Comparison of ENCODE assay signal across 12 cellular contexts in the genomic region with DNA sequence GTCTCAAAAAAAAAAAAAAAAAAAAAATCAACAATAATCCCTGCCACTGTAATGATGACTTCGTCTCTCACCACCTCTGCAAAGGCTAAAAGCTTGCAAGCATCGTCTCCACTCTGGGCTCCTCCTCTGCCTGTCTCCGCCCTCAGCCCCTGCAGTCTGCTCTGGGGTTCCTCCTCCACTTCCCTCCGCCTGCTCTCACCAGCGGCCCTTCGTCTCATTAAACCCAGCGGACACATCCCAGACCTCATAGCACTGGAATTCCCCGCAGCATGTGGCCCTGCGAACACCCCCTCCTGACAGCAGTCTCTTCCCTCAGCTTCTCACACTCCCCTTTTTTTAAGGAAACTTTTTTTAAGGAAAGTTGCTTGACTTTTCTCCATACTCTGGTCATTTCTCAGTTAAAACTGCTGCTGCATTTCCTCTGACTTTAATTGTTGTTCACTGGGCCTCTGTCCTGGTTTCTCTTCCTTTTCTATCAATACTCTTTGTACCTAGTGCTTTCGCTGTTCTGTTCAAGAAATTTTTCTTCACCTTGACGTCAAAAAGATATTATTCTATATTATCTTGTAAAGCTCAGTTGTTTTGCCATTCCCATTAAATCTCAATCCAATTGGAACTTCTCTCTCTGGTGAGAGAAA.
DNase-seq lines count a peak whose midpoint lies in the region; ATAC-seq, FAIRE-seq and TF ChIP-seq lines count a peak whose summit lies in the region.
"Had no signal": no experiment of that assay in that cellular context is flagged by ENCODE, and none has a peak within 500 bp of the region (broad histone marks: within the 10 kb centered on the region; RNA-seq: fewer than 3 reads in every experiment).

No MANE protein-coding gene starts in this region.

- H3K27ac ChIP-seq in IMR-90 (ENCODE audit: insufficient read depth, low read length), result no peak overlapping the region
- no peak overlapping the region for H3K27ac ChIP-seq in endodermal cell (ENCODE audit: low read depth, low read length)
- H3K27ac ChIP-seq in mesenchymal stem cell (ENCODE audit: low read length, poor library complexity, severe bottlenecking), result peak overlapping the region; percentile 61
- H3K27ac ChIP-seq: BLaER1 had no signal

- H3K79me1 ChIP-seq in IMR-90 (ENCODE audit: low read depth in 1 of 2, low read length in 2 of 2) (no peaks in the 10 kb centered on the region), mesenchymal stem cell (replicated peaks; ENCODE audit: low read length, poor library complexity, severe bottlenecking) (no peaks in the 10 kb centered on the region)

- CTCF ChIA-PET in IMR-90 (lab: Yijun Ruan, JAX), result no interaction called here

- H3K27me3 ChIP-seq in IMR-90 (ENCODE audit: control insufficient read depth, insufficient read depth, low read length), result no peaks in the 10 kb centered on the region
- H3K27me3 ChIP-seq in endodermal cell (ENCODE audit: control insufficient read depth, insufficient read depth, low read length, poor library complexity, severe bottlenecking), result no peaks in the 10 kb centered on the region
- H3K27me3 ChIP-seq in mesenchymal stem cell (ENCODE audit: control insufficient read depth in 1 of 2, insufficient read depth in 1 of 2, low read length in 2 of 2), result peaks cover 0 to 18% of the 10 kb centered on the region in 2 experiments
- H3K27me3 ChIP-seq: BLaER1 had no signal

- no peak overlapping the region for H4K5ac ChIP-seq in IMR-90 (ENCODE audit: low read depth, low read length)

- H3K18ac ChIP-seq in IMR-90 (ENCODE audit: low read depth, low read length), result no peak overlapping the region
- no peak overlapping the region for H3K18ac ChIP-seq in mesenchymal stem cell (ENCODE audit: low read depth in 1 of 2, low read length in 2 of 2)

- H3K9me3 ChIP-seq in IMR-90 (ENCODE audit: control insufficient read depth, insufficient read depth, low read length), result no peaks in the 10 kb centered on the region
- no peaks in the 10 kb centered on the region for H3K9me3 ChIP-seq in endodermal cell (ENCODE audit: control insufficient read depth, low read length)
- no peaks in the 10 kb centered on the region for H3K9me3 ChIP-seq in mesenchymal stem cell (ENCODE audit: control insufficient read depth, low read length)
- H3K9me3 ChIP-seq: BLaER1 had no signal

- H3K23ac ChIP-seq in IMR-90 (ENCODE audit: low read depth, low read length) (no peak overlapping the region), mesenchymal stem cell (ENCODE audit: low read length in 2 of 2) (no peak overlapping the region)

- no peak overlapping the region for H3K4me2 ChIP-seq in IMR-90 (ENCODE audit: low read depth, low read length)
- H3K4me2 ChIP-seq in mesenchymal stem cell (ENCODE audit: low read length, poor library complexity, severe bottlenecking), result no peak overlapping the region
- H3K4me2 ChIP-seq: BLaER1 had no signal

- H3K27ac Mint-ChIP-seq in endodermal cell, result no peak overlapping the region
- H3K27ac Mint-ChIP-seq: activated naive CD8-positive, alpha-beta T cell; immature natural killer cell had no signal

- H3K4me1 ChIP-seq in IMR-90 (ENCODE audit: control insufficient read depth, insufficient read depth, low read length) (no peaks in the 10 kb centered on the region), endodermal cell (ENCODE audit: control insufficient read depth, insufficient read depth, low read length) (no peaks in the 10 kb centered on the region), mesenchymal stem cell (ENCODE audit: control insufficient read depth, insufficient read depth, low read depth, low read length) (peaks cover 2% of the 10 kb centered on the region)
- H3K4me1 ChIP-seq: BLaER1 had no signal

- TF ChIP-seq CTCF in IMR-90 (conservative IDR thresholded peaks at IDR 0.05; ENCODE audit: low read depth, low read length) (no peak), endodermal cell (conservative IDR thresholded peaks at IDR 0.05) (no peak)

- no peak overlapping the region for H4K8ac ChIP-seq in IMR-90 (ENCODE audit: low read depth in 2 of 2, low read length in 2 of 2)
- no peak overlapping the region for H4K8ac ChIP-seq in mesenchymal stem cell (ENCODE audit: low read length)

- DNase-seq in A172 (ENCODE audit: low spot score) (peak; percentile 74), IMR-90 (peak; percentile 1), endodermal cell (peak; percentile 90), mesenchymal stem cell (peak; percentile 44), posterior cingulate gyrus (no peak), GM19239 (ENCODE audit: insufficient read length, low spot score) (no peak)
- DNase-seq in stimulated activated CD4-positive, alpha-beta T cell treated with anti-CD3 and anti-CD28 coated beads, Interleukin-4, amount 100 ng/mL, for 4 hours, result no peak
- DNase-seq: immature natural killer cell, KG1 had no signal

- no peak for FAIRE-seq in GM19239 (lab: Jason Lieb, UNC)

- no peaks in the 10 kb centered on the region for H3K36me3 Mint-ChIP-seq in endodermal cell (ENCODE audit: low read depth)
- H3K36me3 Mint-ChIP-seq: activated naive CD8-positive, alpha-beta T cell; immature natural killer cell had no signal

- no peak overlapping the region for H2BK5ac ChIP-seq in IMR-90 (ENCODE audit: low read depth, low read length, poor library complexity, severe bottlenecking)
- H2BK5ac ChIP-seq in mesenchymal stem cell (ENCODE audit: low read depth, low read length, poor library complexity, severe bottlenecking), result no peak overlapping the region

- H3K36me3 ChIP-seq in IMR-90 (ENCODE audit: control insufficient read depth, insufficient read depth, low read length) (no peaks in the 10 kb centered on the region), endodermal cell (ENCODE audit: control insufficient read depth, insufficient read depth, low read length) (no peaks in the 10 kb centered on the region), mesenchymal stem cell (ENCODE audit: control insufficient read depth in 1 of 2, insufficient read depth in 2 of 2, low read depth in 1 of 2, low read length in 2 of 2) (no peaks in the 10 kb centered on the region)
- H3K36me3 ChIP-seq: BLaER1 had no signal

- intact Hi-C loops in IMR-90 (cut with micrococcal nuclease), result no loop called here
- intact Hi-C loops in posterior cingulate gyrus (cut with DNase I), result no loop called here

- in situ Hi-C loops in IMR-90 (cut with MboI; ENCODE audit: low sequenced_read_pairs), result no loop called here

- H4K91ac ChIP-seq in IMR-90 (ENCODE audit: insufficient read depth, low read depth, low read length) (no peak overlapping the region), mesenchymal stem cell (ENCODE audit: low read length) (no peak overlapping the region)

- H3K27me3 Mint-ChIP-seq in endodermal cell (ENCODE audit: insufficient read depth), result peaks cover 13% of the 10 kb centered on the region

- no peak for TF ChIP-seq RAD21 in IMR-90 (IDR thresholded peaks at IDR 0.05; ENCODE audit: low read length)

- no peak overlapping the region for H3K14ac ChIP-seq in IMR-90 (replicated peaks; ENCODE audit: low read depth, low read length)
- H3K14ac ChIP-seq in mesenchymal stem cell (ENCODE audit: low read length in 2 of 2), result no peak overlapping the region

- H2BK20ac ChIP-seq in IMR-90 (ENCODE audit: low read depth, low read length), result no peak overlapping the region

- H2AK5ac ChIP-seq in IMR-90 (ENCODE audit: low read depth, low read length) (no peak overlapping the region), mesenchymal stem cell (ENCODE audit: low read length, severe bottlenecking) (no peak overlapping the region)

- H3K56ac ChIP-seq in IMR-90 (ENCODE audit: extremely low read depth, insufficient read depth, low read length), result no peak overlapping the region

- no TSS peak for BruUV-seq in IMR-90 (replicated peaks; lab: Mats Ljungman, UMichigan)

- H3K9me3 Mint-ChIP-seq in endodermal cell, result no peaks in the 10 kb centered on the region
- H3K9me3 Mint-ChIP-seq: immature natural killer cell had no signal

- dilution Hi-C loops in IMR-90 (cut with HindIII; ENCODE audit: low sequenced_read_pairs, unreplicated experiment), result no loop called here

- no peak overlapping the region for H3K4me3 Mint-ChIP-seq in endodermal cell
- H3K4me3 Mint-ChIP-seq: activated naive CD8-positive, alpha-beta T cell; immature natural killer cell had no signal

- no peak overlapping the region for H2BK120ac ChIP-seq in IMR-90 (ENCODE audit: low read depth, low read length)
- H2BK120ac ChIP-seq in mesenchymal stem cell (ENCODE audit: low read depth, low read length), result no peak overlapping the region

- peaks cover 5% of the 10 kb centered on the region for H3K4me1 Mint-ChIP-seq in endodermal cell
- H3K4me1 Mint-ChIP-seq: immature natural killer cell had no signal

- H2AK9ac ChIP-seq in IMR-90 (replicated peaks; ENCODE audit: low read depth, low read length, poor library complexity), result no peak overlapping the region

- H2AFZ ChIP-seq in IMR-90 (replicated peaks; ENCODE audit: low read length, poor library complexity) (no peak overlapping the region), mesenchymal stem cell (ENCODE audit: low read depth, low read length) (no peak overlapping the region)

- H3K9me1 ChIP-seq in IMR-90 (ENCODE audit: insufficient read depth, low read length), result no peaks in the 10 kb centered on the region

- no peaks in the 10 kb centered on the region for H4K20me1 ChIP-seq in IMR-90 (ENCODE audit: insufficient read depth, low read length)
- H4K20me1 ChIP-seq: BLaER1 had no signal

- no peak overlapping the region for H3K4me3 ChIP-seq in IMR-90 (ENCODE audit: insufficient read depth, low read depth, low read length)
- no peak overlapping the region for H3K4me3 ChIP-seq in endodermal cell (ENCODE audit: low read length)
- no peak overlapping the region for H3K4me3 ChIP-seq in mesenchymal stem cell (ENCODE audit: insufficient read depth in 1 of 2, low read depth in 1 of 2, low read length in 2 of 2)
- H3K4me3 ChIP-seq: BLaER1 had no signal

- POLR2A ChIA-PET in IMR-90 (lab: Charles Lee; ENCODE audit: unreplicated experiment), result no interaction called here

- 9% methylated on average over 4 of the region's 11 CpGs; no CpG with 5 or more reads in 1 of the 2 experiments for WGBS in IMR-90 (ENCODE audit: extremely low coverage in 2 of 2, insufficient read length in 1 of 2), 2 experiments
- WGBS in endodermal cell (ENCODE audit: insufficient coverage in 1 of 2, insufficient read length in 1 of 2), 2 experiments, result 37 to 50% methylated on average over 10 to 11 of the region's 11 CpGs
- WGBS in mesenchymal stem cell, result 27% methylated on average over 9 of the region's 11 CpGs

- H3K4ac ChIP-seq in IMR-90 (ENCODE audit: low read depth, low read length) (no peak overlapping the region), mesenchymal stem cell (ENCODE audit: low read depth in 1 of 2, low read length in 2 of 2) (no peak overlapping the region)

- H3K9ac ChIP-seq in IMR-90 (ENCODE audit: low read depth, low read length), result no peak overlapping the region
- H3K9ac ChIP-seq in endodermal cell (ENCODE audit: extremely low read depth, low read length, poor library complexity, severe bottlenecking), result no peak overlapping the region
- H3K9ac ChIP-seq in mesenchymal stem cell (ENCODE audit: low read length), result peak overlapping the region; percentile 38
- H3K9ac ChIP-seq: BLaER1 had no signal

- no peak for TF ChIP-seq POLR2A in IMR-90 (IDR thresholded peaks at IDR 0.05; ENCODE audit: low read depth, low read length)

- no peak overlapping the region for H2BK12ac ChIP-seq in mesenchymal stem cell (ENCODE audit: low read length in 2 of 2)

- peak; percentile 51 for ATAC-seq in IMR-90 (ENCODE audit: low read depth)
- ATAC-seq in GM21528 (IDR thresholded peaks at IDR 0.05; ENCODE audit: low FRiP score, unreplicated experiment), result no peak

- H2BK15ac ChIP-seq in IMR-90 (ENCODE audit: low read depth, low read length), result no peak overlapping the region
- no peak overlapping the region for H2BK15ac ChIP-seq in mesenchymal stem cell (ENCODE audit: low read depth, poor library complexity, severe bottlenecking)

Comparison
In these comparisons a context has a peak if more than half of its experiments do, and no peak if none do; other contexts are left out.
1. DNase-seq: peak in A172 (single experiment), IMR-90 (single experiment), endodermal cell (single experiment) and mesenchymal stem cell (single experiment); none in posterior cingulate gyrus (0 of 10), GM19239 (single experiment) and stimulated activated CD4-positive, alpha-beta T cell treated with anti-CD3 and anti-CD28 coated beads, Interleukin-4, amount 100 ng/mL, for 4 hours (0 of 2).